ENCODE assay signal across 20 cellular contexts in the genomic region with DNA sequence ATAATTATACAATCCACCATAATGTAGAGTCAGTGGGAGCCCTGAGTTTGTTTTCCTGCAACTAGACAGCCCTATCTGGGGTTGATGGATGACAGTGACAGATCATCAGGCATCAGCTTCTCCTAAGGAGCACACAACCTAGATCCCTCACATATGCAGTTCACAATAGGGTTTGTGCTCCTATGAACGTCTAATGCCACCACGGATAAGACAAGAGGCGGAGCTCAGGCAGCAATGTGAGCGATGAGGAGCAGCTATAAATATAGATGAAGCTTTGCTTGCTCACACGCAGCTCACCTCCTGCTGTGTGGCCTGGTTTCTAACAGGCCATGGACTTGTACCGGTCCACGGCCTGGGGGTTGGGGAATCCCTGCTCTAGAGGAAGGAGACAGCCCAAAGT.
"Had no signal": no experiment of that assay in that cellular context is flagged by ENCODE, and none has a peak within 500 bp of the region (broad histone marks: within the 10 kb centered on the region; RNA-seq: fewer than 3 reads in every experiment).

No MANE protein-coding gene starts in this region.

- H3K27me3 Mint-ChIP-seq: activated CD4-positive, alpha-beta T cell treated with anti-CD3 and anti-CD28 coated beads, Interleukin-2, amount 10 ng/mL, durations not matched to agents 24 days and 14 days; activated naive CD8-positive, alpha-beta T cell; natural killer cell treated with Interleukin-12 subunit alpha and Interleukin-12 subunit beta and Interleukin-15 and Interleukin-18, amount 100 ng/mL, for 72 hours; stimulated activated naive CD8-positive, alpha-beta T cell treated with anti-CD3 and anti-CD28 coated beads, Interleukin-15, Interleukin-2, amounts not matched to agents 100 ng/mL and 50 ng/mL, for 24 hours had no signal

- H3K4me3 Mint-ChIP-seq: activated CD4-positive, alpha-beta T cell treated with anti-CD3 and anti-CD28 coated beads, Interleukin-2, amount 10 ng/mL, durations not matched to agents 24 days and 14 days; activated CD8-positive, alpha-beta T cell treated with anti-CD3 and anti-CD28 coated beads, Interleukin-2, amount 10 ng/mL, durations not matched to agents 7 days and 5 days; activated naive CD8-positive, alpha-beta T cell; endodermal cell; mesothelial cell of epicardium; natural killer cell treated with Interleukin-12 subunit alpha and Interleukin-12 subunit beta and Interleukin-15 and Interleukin-18, amount 100 ng/mL, for 72 hours; stimulated activated naive CD8-positive, alpha-beta T cell treated with anti-CD3 and anti-CD28 coated beads, Interleukin-15, Interleukin-2, amounts not matched to agents 100 ng/mL and 50 ng/mL, for 24 hours had no signal

- H3K4me3 ChIP-seq: colonic mucosa, lung, tibial nerve had no signal

- H3K9me3 ChIP-seq: colonic mucosa, tibial nerve had no signal

- H3K4me1 ChIP-seq: colonic mucosa, parathyroid adenoma had no signal

- H3K4me1 Mint-ChIP-seq: endodermal cell, mesothelial cell of epicardium had no signal

- H3K27ac Mint-ChIP-seq: activated CD4-positive, alpha-beta T cell treated with anti-CD3 and anti-CD28 coated beads, Interleukin-2, amount 10 ng/mL, durations not matched to agents 24 days and 14 days; activated CD8-positive, alpha-beta T cell treated with anti-CD3 and anti-CD28 coated beads, Interleukin-2, amount 10 ng/mL, durations not matched to agents 7 days and 5 days; activated naive CD8-positive, alpha-beta T cell; endodermal cell; mesothelial cell of epicardium; stimulated activated naive CD8-positive, alpha-beta T cell treated with anti-CD3 and anti-CD28 coated beads, Interleukin-15, Interleukin-2, amounts not matched to agents 100 ng/mL and 50 ng/mL, for 24 hours had no signal

- H2AFZ ChIP-seq: parathyroid adenoma had no signal

- ATAC-seq: activated CD8-positive, alpha-beta T cell treated with anti-CD3 and anti-CD28 coated beads, Interleukin-2, amount 10 ng/mL, durations not matched to agents 7 days and 5 days; left colon; natural killer cell treated with Interleukin-12 subunit alpha and Interleukin-12 subunit beta and Interleukin-15 and Interleukin-18, amount 100 ng/mL, for 72 hours had no signal

- H3K27ac ChIP-seq: colonic mucosa, epithelial cell of prostate, parathyroid adenoma had no signal

- H3K9ac ChIP-seq: parathyroid adenoma had no signal

- H3K27me3 ChIP-seq: colonic mucosa, tibial nerve had no signal

- H3K9me3 Mint-ChIP-seq: activated CD4-positive, alpha-beta T cell treated with anti-CD3 and anti-CD28 coated beads, Interleukin-2, amount 10 ng/mL, durations not matched to agents 24 days and 14 days; endodermal cell; mesothelial cell of epicardium; natural killer cell treated with Interleukin-12 subunit alpha and Interleukin-12 subunit beta and Interleukin-15 and Interleukin-18, amount 100 ng/mL, for 72 hours; stimulated activated naive CD8-positive, alpha-beta T cell treated with anti-CD3 and anti-CD28 coated beads, Interleukin-15, Interleukin-2, amounts not matched to agents 100 ng/mL and 50 ng/mL, for 24 hours had no signal

- DNase-seq: activated CD4-positive, alpha-beta T cell treated with anti-CD3 and anti-CD28 coated beads, Interleukin-2, amount 10 ng/mL, durations not matched to agents 24 days and 14 days; activated CD8-positive, alpha-beta memory T cell treated with anti-CD3 and anti-CD28 coated beads, Interleukin-2, amount 50 U/mL, for 48 hours; activated CD8-positive, alpha-beta T cell treated with anti-CD3 and anti-CD28 coated beads, Interleukin-2, amount 10 ng/mL, durations not matched to agents 7 days and 5 days; activated gamma-delta T cell; colonic mucosa; endodermal cell; foreskin fibroblast; hippocampal formation; islet precursor cell; left colon; stimulated activated CD4-positive, alpha-beta T cell treated with anti-CD3 and anti-CD28 coated beads, Interleukin-12 subunit alpha, Interleukin-12 subunit beta, amount 100 ng/mL, for 4 hours; stimulated activated CD4-positive, alpha-beta T cell treated with anti-CD3 and anti-CD28 coated beads, Interleukin-2, amount 100 ng/mL, for 24 hours had no signal
